Comparison of ENCODE assay signal across 8 cellular contexts in the genomic region with DNA sequence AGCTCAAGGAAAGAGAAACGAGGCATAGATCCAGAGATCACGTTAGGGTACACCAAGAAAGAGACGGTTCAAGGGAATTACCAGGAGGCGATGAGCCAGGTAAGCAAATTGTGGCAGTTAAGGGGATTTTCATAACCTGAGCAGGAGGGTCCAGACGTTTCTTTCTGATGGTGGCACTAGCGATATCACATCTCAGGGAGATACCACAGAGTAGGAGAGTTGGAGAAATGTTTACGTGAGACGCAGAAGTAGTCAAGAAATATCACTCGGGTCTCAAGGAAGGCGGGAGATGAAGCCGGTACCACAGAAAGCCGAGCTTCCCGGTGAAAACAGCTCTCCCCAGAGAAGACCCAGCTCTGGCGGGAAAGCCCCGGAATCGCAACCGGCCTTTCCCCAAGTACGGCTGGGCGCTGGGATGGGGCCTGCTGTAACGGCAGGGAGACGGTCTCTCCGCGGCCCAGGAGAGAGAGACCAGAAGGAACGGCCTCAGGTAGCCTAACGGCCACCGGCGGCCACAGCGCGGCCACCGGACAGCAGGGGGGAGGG. TPM values are rescaled to one million over a fixed set of nuclear protein-coding genes. Genes with fewer than 3 reads are reported as not detected.
A peak's percentile ranks its signal among the peaks of the same experiment; 100 is the strongest.
DNase-seq lines count a peak whose midpoint lies in the region; ATAC-seq and TF ChIP-seq lines count a peak whose summit lies in the region.

No MANE protein-coding gene starts in this region.

- H3K27me3 Mint-ChIP-seq in CD4-positive, alpha-beta memory T cell: no peaks in the 10 kb centered on the region

- peak; percentile 48 to 78 (median 53) for DNase-seq in CD4-positive, alpha-beta memory T cell
- DNase-seq in WERI-Rb-1 (no peak), cardiac fibroblast (ENCODE audit: low read depth in 2 of 2) (peak in 1 of 2 donors; percentile 43), lung (ENCODE audit: low spot score) (no peak), KG1 (lab: John Stamatoyannopoulos, UW) (no peak)
- peak; percentile 51 for DNase-seq in stimulated activated naive CD4-positive, alpha-beta T cell treated with Interleukin-2 at 50 U/mL for 16 hours (lab: John Stamatoyannopoulos, UW)

- H3K9me3 Mint-ChIP-seq in CD4-positive, alpha-beta memory T cell: no peaks in the 10 kb centered on the region

- WGBS in lung, 2 donors: 0 to 1% methylated on average over 25 to 30 of the region's 30 CpGs

- CTCF ChIA-PET in CD4-positive, alpha-beta memory T cell (lab: Charles Lee; ENCODE audit: partially characterized antibody): interaction anchor here (0.6 to 4.6 kb wide), 4 partner anchors 10 to 59 kb away, joined by 3 to 42 read pairs (median 4); a partner anchor contains a TSS

- H3K4me3 ChIP-seq in CD4-positive, alpha-beta memory T cell (ENCODE audit: low read length in 2 of 2): peak overlapping the region; percentile 84 to 93
- H3K4me3 ChIP-seq in WERI-Rb-1 (ENCODE audit: low read depth, low read length): peak overlapping the region; percentile 60
- H3K4me3 ChIP-seq in cardiac fibroblast (replicated peaks in 1 of 2; ENCODE audit: low read depth in 2 of 2, low read length in 2 of 2): peak overlapping the region; percentile 91 to 92
- peak overlapping the region; percentile 95 for H3K4me3 ChIP-seq in lung

- H3K27me3 ChIP-seq in CD4-positive, alpha-beta memory T cell (ENCODE audit: insufficient read depth, low read length): no peaks in the 10 kb centered on the region
- H3K27me3 ChIP-seq in WERI-Rb-1 (ENCODE audit: insufficient read depth, low read depth, severe bottlenecking) (no peaks in the 10 kb centered on the region), lung (ENCODE audit: control insufficient read depth, insufficient read depth) (no peaks in the 10 kb centered on the region)

- peak overlapping the region; percentile 89 to 97 (median 92) for H3K4me3 Mint-ChIP-seq in CD4-positive, alpha-beta memory T cell

- ATAC-seq in GM21360 (IDR thresholded peaks at IDR 0.05; ENCODE audit: unreplicated experiment) (peak; percentile 30), HG03575 (IDR thresholded peaks at IDR 0.05; ENCODE audit: extremely low read depth, insufficient number of reproducible peaks, low FRiP score, unreplicated experiment) (peak; percentile 17), lung (ENCODE audit: insufficient read depth, low FRiP score) (peak; percentile 13)

- intact Hi-C loops in CD4-positive, alpha-beta memory T cell (cut with micrococcal nuclease): loop anchor here (2.0 to 5.0 kb wide), 2 partner anchors 91 to 143 kb away; a partner anchor contains a TSS

- peaks cover 0 to 11% of the 10 kb centered on the region in 2 donors for H3K36me3 Mint-ChIP-seq in CD4-positive, alpha-beta memory T cell

- peak overlapping the region; percentile 93 to 100 (median 96) for H3K27ac Mint-ChIP-seq in CD4-positive, alpha-beta memory T cell

- H3K4me1 Mint-ChIP-seq in CD4-positive, alpha-beta memory T cell: peaks cover 42 to 65% (median 52%) of the 10 kb centered on the region in 4 donors

- TF ChIP-seq CTCF in WERI-Rb-1 (IDR thresholded peaks at IDR 0.05; ENCODE audit: low read depth, low read length) (no peak), cardiac fibroblast (IDR thresholded peaks at IDR 0.05; ENCODE audit: low read depth, low read length) (no peak), lung (IDR thresholded peaks at IDR 0.05; ENCODE audit: control extremely low read depth, extremely low read depth) (no peak)

- no peaks in the 10 kb centered on the region for H3K36me3 ChIP-seq in CD4-positive, alpha-beta memory T cell (ENCODE audit: insufficient read depth, low read length)
- H3K36me3 ChIP-seq in WERI-Rb-1: peaks cover 26% of the 10 kb centered on the region
- H3K36me3 ChIP-seq in lung (ENCODE audit: control insufficient read depth in 2 of 2, insufficient read depth in 2 of 2, low read length in 2 of 2): no peaks in the 10 kb centered on the region

- H3K4me1 ChIP-seq in CD4-positive, alpha-beta memory T cell (ENCODE audit: insufficient read depth, low read length): peaks cover 42% of the 10 kb centered on the region
- H3K4me1 ChIP-seq in lung (ENCODE audit: control insufficient read depth in 2 of 2, insufficient read depth in 2 of 2, low read length in 2 of 2): peaks cover 2 to 7% of the 10 kb centered on the region in 2 donors

- POLR2A ChIA-PET in CD4-positive, alpha-beta memory T cell (lab: Charles Lee; ENCODE audit: partially characterized antibody): interaction anchor here (0.5 to 4.9 kb wide), 15 partner anchors 8 to 1837 kb away, joined by 3 to 90 read pairs (median 5); a partner anchor contains a TSS

- H3K27ac ChIP-seq in CD4-positive, alpha-beta memory T cell (ENCODE audit: low read depth, low read length): peak overlapping the region; percentile 96
- H3K27ac ChIP-seq in WERI-Rb-1 (peak overlapping the region; percentile 97), lung (ENCODE audit: low read depth in 1 of 2, low read length in 1 of 2) (peak overlapping the region; percentile 78 to 98)

- no peaks in the 10 kb centered on the region for H3K9me3 ChIP-seq in CD4-positive, alpha-beta memory T cell (ENCODE audit: control insufficient read depth in 1 of 2, low read length in 2 of 2)
- H3K9me3 ChIP-seq in WERI-Rb-1 (ENCODE audit: severe bottlenecking): no peaks in the 10 kb centered on the region
- no peaks in the 10 kb centered on the region for H3K9me3 ChIP-seq in lung (ENCODE audit: control insufficient read depth in 2 of 2, insufficient read depth in 1 of 2, low read length in 1 of 2)

RNA-seq across cellular contexts. Expression of a gene that starts 0.5 kb away (rescaled TPM):
- total RNA-seq in CD4-positive, alpha-beta memory T cell: 10 to 100 TPM; 28.7 to 35.1 TPM
- polyA plus RNA-seq in CD4-positive, alpha-beta memory T cell: 1 to 10 TPM; 6.1 to 10.0 TPM
- 10 to 100 TPM; 20.0 to 30.8 TPM for total RNA-seq in lung
- polyA plus RNA-seq in lung: 1 to 10 TPM; 3.5 to 5.9 TPM

RNA-seq across cellular contexts. Expression of a gene that starts 13.8 kb away (rescaled TPM):
- total RNA-seq in CD4-positive, alpha-beta memory T cell: 10 to 100 TPM; 13.6 to 14.6 TPM
- polyA plus RNA-seq in CD4-positive, alpha-beta memory T cell: 1 to 10 TPM; 7.8 to 8.3 TPM
- total RNA-seq in lung: 10 to 100 TPM; 37.5 to 48.9 TPM
- polyA plus RNA-seq in lung: 10 to 100 TPM; 14.0 to 23.3 TPM

RNA-seq across cellular contexts. Expression of a gene that starts 51.9 kb away (rescaled TPM):
- total RNA-seq in CD4-positive, alpha-beta memory T cell: 10 to 100 TPM; 61.0 to 64.6 TPM
- 10 to 100 TPM; 63.1 to 64.1 TPM for polyA plus RNA-seq in CD4-positive, alpha-beta memory T cell
- 10 to 100 TPM; 34.4 to 55.1 TPM for total RNA-seq in lung
- polyA plus RNA-seq in lung: 10 to 100 TPM; 12.0 to 19.3 TPM

Comparison
In these comparisons a context has a peak if more than half of its experiments do, and no peak if none do; other contexts are left out.
1. DNase-seq: peak in CD4-positive, alpha-beta memory T cell (5 of 5) and stimulated activated naive CD4-positive, alpha-beta T cell treated with Interleukin-2 at 50 U/mL for 16 hours (single experiment); none in WERI-Rb-1 (single experiment), lung (single experiment) and KG1 (single experiment).
2. Peak in every context shown above with its lines, with median percentiles within 50 percentile points of each other: H3K27ac ChIP-seq, H3K4me3 ChIP-seq and ATAC-seq.